8 cellular contexts compared by ENCODE assay signal in genomic region chr6:44041461-44042260, GRCh38.
DNase-seq lines count a peak whose midpoint lies in the region; ATAC-seq and TF ChIP-seq lines count a peak whose summit lies in the region.

No MANE protein-coding gene starts in this region.

- POLR2A ChIA-PET in GM10248 (lab: Yijun Ruan, JAX): interaction anchor here (0.6 kb wide), 1 partner anchor 369 kb away, joined by 3 read pairs; no protein-coding TSS in a partner anchor

- H3K27ac Mint-ChIP-seq in neural crest cell (ENCODE audit: unreplicated experiment): peak overlapping the region; percentile 58

- no peak overlapping the region for H3K4me3 Mint-ChIP-seq in neural crest cell

- peaks cover 23% of the 10 kb centered on the region for H3K4me1 Mint-ChIP-seq in neural crest cell

- intact Hi-C loops in dorsolateral prefrontal cortex (cut with DNase I): no loop called here

- ATAC-seq in stimulated activated naive CD8-positive, alpha-beta T cell treated with anti-CD3 and anti-CD28 coated beads, Interleukin-15, Interleukin-2, amounts not matched to agents 100 U/mL and 50 U/mL, for 24 hours: no peak
- ATAC-seq in HG03025 (IDR thresholded peaks at IDR 0.05; ENCODE audit: low FRiP score, unreplicated experiment): no peak
- ATAC-seq in GM19395 (IDR thresholded peaks at IDR 0.05; ENCODE audit: unreplicated experiment): no peak

- no peaks in the 10 kb centered on the region for H3K36me3 Mint-ChIP-seq in neural crest cell (ENCODE audit: low read depth)

- DNase-seq in COLO829 (ENCODE audit: low spot score): peak; percentile 97
- peak; percentile 15 for DNase-seq in MV-4-11 (lab: John Stamatoyannopoulos, UW)
- peak in 6 of 10 donors; percentile 57 to 83 (median 60) for DNase-seq in dorsolateral prefrontal cortex
- DNase-seq in neural crest cell (ENCODE audit: low read depth, low spot score): no peak
- DNase-seq in stimulated activated naive CD8-positive, alpha-beta T cell treated with anti-CD3 and anti-CD28 coated beads, Interleukin-15, Interleukin-2, amounts not matched to agents 100 U/mL and 50 U/mL, for 24 hours: no peak
- no peak for DNase-seq in GM10248 (ENCODE audit: extremely low spot score)

- no peak overlapping the region for H3K4me3 ChIP-seq in dorsolateral prefrontal cortex

- CTCF ChIA-PET in GM10248 (lab: Yijun Ruan, JAX): interaction anchor here (1.0 kb wide), 1 partner anchor 33 kb away, joined by 3 read pairs; no protein-coding TSS in a partner anchor

- no peaks in the 10 kb centered on the region for H3K27me3 Mint-ChIP-seq in neural crest cell (ENCODE audit: low read depth)

- TF ChIP-seq CTCF in dorsolateral prefrontal cortex (IDR thresholded peaks at IDR 0.05 in 54 of 56, conservative IDR thresholded peaks at IDR 0.05 in 2 of 56; ENCODE audit: low read depth in 1 of 56, partially characterized antibody in 56 of 56): no peak
- no peak for TF ChIP-seq CTCF in neural crest cell (conservative IDR thresholded peaks at IDR 0.05)
- no peak for TF ChIP-seq CTCF in GM10248 (IDR thresholded peaks at IDR 0.05; ENCODE audit: control extremely low read depth, extremely low read depth, low read depth, missing control alignments)

- no peaks in the 10 kb centered on the region for H3K27me3 ChIP-seq in dorsolateral prefrontal cortex

- H3K27ac ChIP-seq in dorsolateral prefrontal cortex: peak overlapping the region in 46 of 59 donors; percentile 3 to 84 (median 63)

- H3K9me3 Mint-ChIP-seq in neural crest cell: no peaks in the 10 kb centered on the region

Comparison
In these comparisons a context has a peak if more than half of its experiments do, and no peak if none do; other contexts are left out.
1. DNase-seq: peak in COLO829 (single experiment), MV-4-11 (single experiment) and dorsolateral prefrontal cortex (6 of 10); none in neural crest cell (single experiment), stimulated activated naive CD8-positive, alpha-beta T cell treated with anti-CD3 and anti-CD28 coated beads, Interleukin-15, Interleukin-2, amounts not matched to agents 100 U/mL and 50 U/mL, for 24 hours (single experiment) and GM10248 (single experiment).